15 cellular contexts compared by ENCODE assay signal in the genomic region with DNA sequence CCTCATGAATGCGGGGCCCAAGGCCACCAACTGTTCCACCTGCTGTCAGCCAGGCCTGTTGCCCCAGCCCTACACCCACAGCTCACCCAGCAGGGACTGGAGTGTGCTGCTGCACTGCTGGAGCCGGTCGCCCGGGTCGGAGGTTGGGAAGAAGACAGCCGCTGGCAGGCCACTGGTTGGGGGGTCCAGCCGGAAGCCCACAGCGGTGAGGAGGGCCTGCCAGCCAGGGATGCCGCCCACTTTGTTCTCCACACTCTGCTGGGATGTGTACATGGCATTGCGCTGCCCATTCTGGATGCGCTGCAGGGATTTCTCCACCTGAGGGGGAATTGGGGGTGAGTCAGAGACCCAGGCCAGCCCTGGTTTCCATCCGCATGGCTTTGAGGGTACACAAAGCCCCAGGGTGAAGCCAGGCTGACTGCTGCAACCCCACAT.
"Had no signal": no experiment of that assay in that cellular context is flagged by ENCODE, and none has a peak within 500 bp of the region (broad histone marks: within the 10 kb centered on the region; RNA-seq: fewer than 3 reads in every experiment).

No MANE protein-coding gene starts in this region.

- H3K9ac ChIP-seq: neural progenitor cell had no signal

- H2AFZ ChIP-seq: neural progenitor cell had no signal

- H3K27ac ChIP-seq: brain microvascular endothelial cell, esophagus muscularis mucosa, neural progenitor cell, pancreas, SJSA1, tibial nerve had no signal

- ATAC-seq: activated CD4-positive, alpha-beta T cell treated with anti-CD3 and anti-CD28 coated beads for 36 hours; activated naive CD4-positive, alpha-beta T cell treated with anti-CD3 and anti-CD28 coated beads, Interleukin-2, amount 50 U/mL, for 72 hours; activated T-helper 17 cell treated with anti-CD3 and anti-CD28 coated beads, Interleukin-2, amount 50 U/mL, for 72 hours; pancreas had no signal

- H3K9me3 ChIP-seq: esophagus muscularis mucosa, left ventricle myocardium inferior, pancreas, SJSA1, tibial nerve had no signal

- H3K4me1 ChIP-seq: neural progenitor cell, pancreas had no signal

- DNase-seq: activated CD4-positive, alpha-beta memory T cell treated with anti-CD3 and anti-CD28 coated beads, Interleukin-2, amount 10 ng/mL, durations not matched to agents 7 days and 5 days; activated CD4-positive, alpha-beta T cell treated with anti-CD3 and anti-CD28 coated beads for 36 hours; activated CD8-positive, alpha-beta memory T cell treated with anti-CD3 and anti-CD28 coated beads, Interleukin-2, amount 50 U/mL, for 4 hours; brain microvascular endothelial cell; left ventricle myocardium inferior; retina; small intestine; T-helper 9 cell had no signal

- H3K36me3 ChIP-seq: brain microvascular endothelial cell, neural progenitor cell, pancreas had no signal

- H3K4me2 ChIP-seq: neural progenitor cell had no signal

- H3K27me3 ChIP-seq: brain microvascular endothelial cell, esophagus muscularis mucosa, neural progenitor cell, pancreas, SJSA1, tibial nerve had no signal

- H3K4me3 ChIP-seq: esophagus muscularis mucosa, left ventricle myocardium inferior, neural progenitor cell, pancreas, SJSA1, tibial nerve had no signal
